Comparison of ENCODE assay signal across 8 cellular contexts in genomic region chr15:77906062-77906990, GRCh38.
A peak's percentile ranks its signal among the peaks of the same experiment; 100 is the strongest.
DNase-seq lines count a peak whose midpoint lies in the region; ATAC-seq and TF ChIP-seq lines count a peak whose summit lies in the region.
"Not testable (repeated sequence)": the region's sequence is repeated elsewhere in the genome, so short reads cannot be mapped to it uniquely, and the experiment has no call there.

No MANE protein-coding gene starts in this region.

- H3K27me3 ChIP-seq in H9 (ENCODE audit: insufficient read depth, low read length); endodermal cell (ENCODE audit: control insufficient read depth, insufficient read depth, low read length, poor library complexity, severe bottlenecking); neuronal stem cell (ENCODE audit: control insufficient read depth in 3 of 3, insufficient read depth in 3 of 3, low read depth in 1 of 3, low read length in 3 of 3); upper lobe of right lung: not testable (repeated sequence)
- peaks cover 0 to 21% (median 0%) of the 10 kb centered on the region in 7 donors for H3K27me3 ChIP-seq in spleen (replicated peaks in 1 of 7)

- H3K36me3 Mint-ChIP-seq in H9 (ENCODE audit: insufficient read depth in 1 of 3, low read depth in 3 of 3); activated naive CD8-positive, alpha-beta T cell treated with anti-CD3 and anti-CD28 coated beads, Interleukin-2, amount 10 ng/mL, durations not matched to agents 7 days and 5 days; endodermal cell (ENCODE audit: low read depth): not testable (repeated sequence)

- no CpG with 5 or more reads among the region's 17 CpGs for WGBS in H9 (ENCODE audit: extremely low coverage, insufficient read length, low lambda C conversion rate)
- 84 to 100% methylated on average over 1 to 16 of the region's 17 CpGs for WGBS in endodermal cell (ENCODE audit: insufficient coverage in 1 of 2, insufficient read length in 1 of 2), 2 experiments
- WGBS in neuronal stem cell (ENCODE audit: extremely low coverage in 2 of 2, insufficient read length in 2 of 2, insufficient replicate concordance in 1 of 2), 2 donors, result no CpG with 5 or more reads among the region's 17 CpGs
- 75 to 82% (median 81%) methylated on average over 17 of the region's 17 CpGs for WGBS in spleen, 5 donors

- not testable (repeated sequence) for H3K4me1 ChIP-seq in H9 (ENCODE audit: insufficient read depth, low read length); endodermal cell (ENCODE audit: control insufficient read depth, insufficient read depth, low read length); neuronal stem cell (ENCODE audit: control insufficient read depth in 2 of 2, insufficient read depth in 1 of 2, low read depth in 1 of 2, low read length in 2 of 2); spleen; upper lobe of right lung

- H2BK20ac ChIP-seq in H9 (ENCODE audit: low read depth, low read length, poor library complexity, severe bottlenecking), result not testable (repeated sequence)

- not testable (repeated sequence) for H2AFZ ChIP-seq in H9 (ENCODE audit: low read length); neuronal stem cell (ENCODE audit: low read length)

- not testable (repeated sequence) for H3K4me3 Mint-ChIP-seq in H9; activated naive CD8-positive, alpha-beta T cell treated with anti-CD3 and anti-CD28 coated beads, Interleukin-2, amount 10 ng/mL, durations not matched to agents 7 days and 5 days; endodermal cell

- H3K4me3 ChIP-seq in endodermal cell (ENCODE audit: low read length); neuronal stem cell (ENCODE audit: low read length in 2 of 2); spleen; upper lobe of right lung: not testable (repeated sequence)

- peak overlapping the region in 1 of 3 experiments; percentile 76; a peak in 1 of 7 replicates for H3K27ac Mint-ChIP-seq in H9
- not testable (repeated sequence) for H3K27ac Mint-ChIP-seq in activated naive CD8-positive, alpha-beta T cell treated with anti-CD3 and anti-CD28 coated beads, Interleukin-2, amount 10 ng/mL, durations not matched to agents 7 days and 5 days; endodermal cell

- H2BK5ac ChIP-seq in H9 (ENCODE audit: insufficient read length, low read length); neuronal stem cell (ENCODE audit: low read length): not testable (repeated sequence)

- not testable (repeated sequence) for H4K5ac ChIP-seq in H9 (ENCODE audit: insufficient read length, low read depth, low read length)

- POLR2A ChIA-PET in activated naive CD8-positive, alpha-beta T cell treated with anti-CD3 and anti-CD28 coated beads, Interleukin-2, amount 10 ng/mL, durations not matched to agents 7 days and 5 days (lab: Charles Lee), result not testable (repeated sequence)

- ATAC-seq in activated naive CD8-positive, alpha-beta T cell treated with anti-CD3 and anti-CD28 coated beads, Interleukin-2, amount 10 ng/mL, durations not matched to agents 7 days and 5 days (ENCODE audit: low read depth); left lobe of liver; upper lobe of right lung: not testable (repeated sequence)

- not testable (repeated sequence) for TF ChIP-seq CTCF in H9 (conservative IDR thresholded peaks at IDR 0.05); endodermal cell (conservative IDR thresholded peaks at IDR 0.05); spleen (IDR thresholded peaks at IDR 0.05 in 8 of 11, conservative IDR thresholded peaks at IDR 0.05 in 3 of 11); upper lobe of right lung (IDR thresholded peaks at IDR 0.05)

- H3K14ac ChIP-seq in H9 (ENCODE audit: insufficient read depth, low read length), result not testable (repeated sequence)
- peak overlapping the region; percentile 21 for H3K14ac ChIP-seq in neuronal stem cell (ENCODE audit: low read length)

- not testable (repeated sequence) for H3K23me2 ChIP-seq in H9 (ENCODE audit: insufficient read length, low read depth, low read length, poor library complexity, severe bottlenecking)

- H3K36me3 ChIP-seq in endodermal cell (ENCODE audit: control insufficient read depth, insufficient read depth, low read length); neuronal stem cell (replicated peaks in 1 of 2; ENCODE audit: control insufficient read depth in 2 of 2, insufficient read depth in 2 of 2, low read length in 2 of 2); spleen; upper lobe of right lung: not testable (repeated sequence)

- intact Hi-C loops in spleen (cut with DNase I; ENCODE audit: low total_unique reads); upper lobe of right lung (cut with DNase I): not testable (repeated sequence)

- H3K27me3 Mint-ChIP-seq in H9 (ENCODE audit: low read depth); activated naive CD8-positive, alpha-beta T cell treated with anti-CD3 and anti-CD28 coated beads, Interleukin-2, amount 10 ng/mL, durations not matched to agents 7 days and 5 days; endodermal cell (ENCODE audit: insufficient read depth): not testable (repeated sequence)

- H2BK120ac ChIP-seq in H9 (ENCODE audit: low read depth, low read length, poor library complexity, severe bottlenecking); neuronal stem cell (ENCODE audit: low read depth, low read length): not testable (repeated sequence)

- H4K8ac ChIP-seq in H9 (replicated peaks; ENCODE audit: insufficient read length, low read depth, low read length); neuronal stem cell (ENCODE audit: low read depth, low read length): not testable (repeated sequence)

- not testable (repeated sequence) for H3K4me2 ChIP-seq in H9 (ENCODE audit: insufficient read depth, insufficient read length, low read length); neuronal stem cell (ENCODE audit: insufficient read depth, low read length, poor library complexity, severe bottlenecking)

- TF ChIP-seq POLR2A in spleen (IDR thresholded peaks at IDR 0.05), result not testable (repeated sequence)

- DNase-seq in H9, result peak; percentile 19
- DNase-seq in activated CD8-positive, alpha-beta memory T cell treated with anti-CD3 and anti-CD28 coated beads, Interleukin-2, amount 50 U/mL, for 48 hours, result peak; percentile 35
- peak; percentile 21 for DNase-seq in activated naive CD8-positive, alpha-beta T cell treated with anti-CD3 and anti-CD28 coated beads, Interleukin-2, amount 10 ng/mL, durations not matched to agents 7 days and 5 days
- peak; percentile 28 for DNase-seq in endodermal cell
- DNase-seq in left lobe of liver (ENCODE audit: low spot score), result peak; percentile 33
- DNase-seq in neuronal stem cell (ENCODE audit: low spot score), result not testable (repeated sequence)
- peak; percentile 41 for DNase-seq in spleen
- peak; percentile 55 for DNase-seq in upper lobe of right lung

- not testable (repeated sequence) for H2BK12ac ChIP-seq in H9 (ENCODE audit: insufficient read length, low read depth, low read length); neuronal stem cell (ENCODE audit: low read length)

- H3K9me3 ChIP-seq in H9 (ENCODE audit: control insufficient read depth, low read depth, low read length); endodermal cell (ENCODE audit: control insufficient read depth, low read length); neuronal stem cell (replicated peaks in 1 of 2; ENCODE audit: control insufficient read depth in 2 of 2, insufficient read depth in 1 of 2, low read depth in 1 of 2, low read length in 2 of 2); spleen; upper lobe of right lung: not testable (repeated sequence)

- H2BK15ac ChIP-seq in H9 (ENCODE audit: low read depth, low read length); neuronal stem cell (ENCODE audit: low read length): not testable (repeated sequence)

- H3K4ac ChIP-seq in H9 (ENCODE audit: low read depth, low read length); neuronal stem cell (ENCODE audit: low read length): not testable (repeated sequence)

- H3K79me1 ChIP-seq in H9 (ENCODE audit: insufficient read depth, low read depth, low read length, poor library complexity, severe bottlenecking); neuronal stem cell (ENCODE audit: low read depth, low read length): not testable (repeated sequence)

- not testable (repeated sequence) for H3K79me2 ChIP-seq in H9 (ENCODE audit: insufficient read depth, low read length)

- not testable (repeated sequence) for H3T11ph ChIP-seq in H9 (ENCODE audit: low read length)

- not testable (repeated sequence) for H3K23ac ChIP-seq in H9 (ENCODE audit: insufficient read length, low read depth, low read length); neuronal stem cell (ENCODE audit: low read depth, low read length, poor library complexity)

- not testable (repeated sequence) for H4K91ac ChIP-seq in H9 (ENCODE audit: insufficient read length, low read depth, low read length); neuronal stem cell (ENCODE audit: low read depth, low read length, poor library complexity)

- not testable (repeated sequence) for H3K27ac ChIP-seq in H9 (ENCODE audit: insufficient read length, low read depth, low read length); endodermal cell (ENCODE audit: low read depth, low read length); neuronal stem cell (replicated peaks; ENCODE audit: low read length); spleen; upper lobe of right lung

- H2AK5ac ChIP-seq in H9 (ENCODE audit: insufficient read length, low read length); neuronal stem cell (ENCODE audit: low read depth, low read length): not testable (repeated sequence)

- H3K4me1 Mint-ChIP-seq in H9 (peaks cover 14 to 17% of the 10 kb centered on the region in 2 experiments), endodermal cell (peaks cover 13% of the 10 kb centered on the region)
- not testable (repeated sequence) for H3K4me1 Mint-ChIP-seq in activated naive CD8-positive, alpha-beta T cell treated with anti-CD3 and anti-CD28 coated beads, Interleukin-2, amount 10 ng/mL, durations not matched to agents 7 days and 5 days

- not testable (repeated sequence) for H3K9ac ChIP-seq in H9 (ENCODE audit: extremely low read depth, insufficient read length, low read length); endodermal cell (ENCODE audit: extremely low read depth, low read length, poor library complexity, severe bottlenecking); neuronal stem cell (ENCODE audit: low read depth, low read length, poor library complexity)

- not testable (repeated sequence) for H4K20me1 ChIP-seq in H9 (ENCODE audit: control insufficient read depth, insufficient read depth, insufficient read length)

- H3K56ac ChIP-seq in H9 (ENCODE audit: insufficient read length, low read depth, low read length), result not testable (repeated sequence)

- not testable (repeated sequence) for H3K9me3 Mint-ChIP-seq in H9; activated naive CD8-positive, alpha-beta T cell treated with anti-CD3 and anti-CD28 coated beads, Interleukin-2, amount 10 ng/mL, durations not matched to agents 7 days and 5 days; endodermal cell

- H3K18ac ChIP-seq in H9 (ENCODE audit: insufficient read length, low read depth, low read length), result not testable (repeated sequence)
- peak overlapping the region; percentile 17 for H3K18ac ChIP-seq in neuronal stem cell (ENCODE audit: low read length)
